Comparison of ENCODE assay signal across 2 cellular contexts in the genomic region with DNA sequence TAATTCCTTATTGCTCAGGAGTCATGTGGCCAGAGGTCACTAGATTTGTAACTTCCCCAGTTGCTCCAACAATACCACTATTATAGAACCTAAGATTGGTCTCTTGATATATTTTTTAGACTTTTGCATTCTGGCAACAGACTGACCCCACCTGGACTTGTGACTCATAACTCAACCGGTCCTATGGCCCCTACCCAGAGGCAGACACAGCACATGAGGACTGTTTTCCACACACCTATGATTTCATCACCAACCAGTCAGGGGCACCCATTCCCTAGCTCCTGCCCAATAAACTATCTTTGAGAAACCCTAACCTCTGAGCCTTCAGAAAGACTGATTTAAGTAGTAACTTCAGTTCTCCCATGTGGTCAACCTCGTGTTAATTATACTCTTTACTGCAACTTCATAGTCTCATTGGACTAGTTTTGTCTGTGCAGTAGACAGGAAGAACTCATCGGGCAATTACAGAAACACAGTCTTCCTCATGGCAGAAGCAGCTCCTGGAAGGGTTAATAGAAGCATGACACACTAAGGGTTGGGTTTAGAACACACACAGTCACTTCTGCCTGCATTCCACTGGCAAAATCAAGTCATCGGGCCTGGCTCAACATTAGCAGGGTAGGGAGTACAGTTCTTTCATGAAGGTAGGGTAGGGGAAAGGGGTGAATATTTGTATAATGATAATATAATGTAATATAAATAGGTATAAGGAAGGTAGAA.
TF ChIP-seq lines count a peak whose summit lies in the region.

No MANE protein-coding gene starts in this region.

TF ChIP-seq in IMR-90, 13 proteins besides CTCF, POLR2A, EP300 and RAD21 (continued from another document):
- TF ChIP-seq, protein P1, sequence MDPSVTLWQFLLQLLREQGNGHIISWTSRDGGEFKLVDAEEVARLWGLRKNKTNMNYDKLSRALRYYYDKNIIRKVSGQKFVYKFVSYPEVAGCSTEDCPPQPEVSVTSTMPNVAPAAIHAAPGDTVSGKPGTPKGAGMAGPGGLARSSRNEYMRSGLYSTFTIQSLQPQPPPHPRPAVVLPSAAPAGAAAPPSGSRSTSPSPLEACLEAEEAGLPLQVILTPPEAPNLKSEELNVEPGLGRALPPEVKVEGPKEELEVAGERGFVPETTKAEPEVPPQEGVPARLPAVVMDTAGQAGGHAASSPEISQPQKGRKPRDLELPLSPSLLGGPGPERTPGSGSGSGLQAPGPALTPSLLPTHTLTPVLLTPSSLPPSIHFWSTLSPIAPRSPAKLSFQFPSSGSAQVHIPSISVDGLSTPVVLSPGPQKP (IDR thresholded peaks at IDR 0.05; ENCODE audit: borderline replicate concordance, low read depth, low read length) = no peak
- TF ChIP-seq RFX5 (IDR thresholded peaks at IDR 0.05; ENCODE audit: low read depth, low read length) = no peak
- no peak for TF ChIP-seq NFE2L2 (IDR thresholded peaks at IDR 0.05; ENCODE audit: low read depth, low read length)
- TF ChIP-seq CEBPB (IDR thresholded peaks at IDR 0.05; ENCODE audit: low read depth, low read length) = no peak
- TF ChIP-seq FOS (IDR thresholded peaks at IDR 0.05; ENCODE audit: low read depth, low read length) = no peak
- TF ChIP-seq MAZ (IDR thresholded peaks at IDR 0.05; ENCODE audit: borderline replicate concordance, low read depth, low read length) = no peak
- TF ChIP-seq, protein P2, sequence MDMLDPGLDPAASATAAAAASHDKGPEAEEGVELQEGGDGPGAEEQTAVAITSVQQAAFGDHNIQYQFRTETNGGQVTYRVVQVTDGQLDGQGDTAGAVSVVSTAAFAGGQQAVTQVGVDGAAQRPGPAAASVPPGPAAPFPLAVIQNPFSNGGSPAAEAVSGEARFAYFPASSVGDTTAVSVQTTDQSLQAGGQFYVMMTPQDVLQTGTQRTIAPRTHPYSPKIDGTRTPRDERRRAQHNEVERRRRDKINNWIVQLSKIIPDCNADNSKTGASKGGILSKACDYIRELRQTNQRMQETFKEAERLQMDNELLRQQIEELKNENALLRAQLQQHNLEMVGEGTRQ (IDR thresholded peaks at IDR 0.05; ENCODE audit: low read depth, low read length) = no peak
- no peak for TF ChIP-seq SMC3 (IDR thresholded peaks at IDR 0.05; ENCODE audit: low read depth, low read length)
- TF ChIP-seq RCOR1 (IDR thresholded peaks at IDR 0.05; ENCODE audit: insufficient replicate concordance, low read length) = no peak
- TF ChIP-seq BHLHE40 (IDR thresholded peaks at IDR 0.05; ENCODE audit: low read depth, low read length) = no peak
- TF ChIP-seq MAFK (IDR thresholded peaks at IDR 0.05; ENCODE audit: low read depth, low read length) = no peak
TF ChIP-seq in IMR-90: peak in this region for 0.

TF ChIP-seq in HepG2, 621 proteins besides CTCF, POLR2A, EP300 and RAD21 (continued from another document):
- TF ChIP-seq, protein P3, sequence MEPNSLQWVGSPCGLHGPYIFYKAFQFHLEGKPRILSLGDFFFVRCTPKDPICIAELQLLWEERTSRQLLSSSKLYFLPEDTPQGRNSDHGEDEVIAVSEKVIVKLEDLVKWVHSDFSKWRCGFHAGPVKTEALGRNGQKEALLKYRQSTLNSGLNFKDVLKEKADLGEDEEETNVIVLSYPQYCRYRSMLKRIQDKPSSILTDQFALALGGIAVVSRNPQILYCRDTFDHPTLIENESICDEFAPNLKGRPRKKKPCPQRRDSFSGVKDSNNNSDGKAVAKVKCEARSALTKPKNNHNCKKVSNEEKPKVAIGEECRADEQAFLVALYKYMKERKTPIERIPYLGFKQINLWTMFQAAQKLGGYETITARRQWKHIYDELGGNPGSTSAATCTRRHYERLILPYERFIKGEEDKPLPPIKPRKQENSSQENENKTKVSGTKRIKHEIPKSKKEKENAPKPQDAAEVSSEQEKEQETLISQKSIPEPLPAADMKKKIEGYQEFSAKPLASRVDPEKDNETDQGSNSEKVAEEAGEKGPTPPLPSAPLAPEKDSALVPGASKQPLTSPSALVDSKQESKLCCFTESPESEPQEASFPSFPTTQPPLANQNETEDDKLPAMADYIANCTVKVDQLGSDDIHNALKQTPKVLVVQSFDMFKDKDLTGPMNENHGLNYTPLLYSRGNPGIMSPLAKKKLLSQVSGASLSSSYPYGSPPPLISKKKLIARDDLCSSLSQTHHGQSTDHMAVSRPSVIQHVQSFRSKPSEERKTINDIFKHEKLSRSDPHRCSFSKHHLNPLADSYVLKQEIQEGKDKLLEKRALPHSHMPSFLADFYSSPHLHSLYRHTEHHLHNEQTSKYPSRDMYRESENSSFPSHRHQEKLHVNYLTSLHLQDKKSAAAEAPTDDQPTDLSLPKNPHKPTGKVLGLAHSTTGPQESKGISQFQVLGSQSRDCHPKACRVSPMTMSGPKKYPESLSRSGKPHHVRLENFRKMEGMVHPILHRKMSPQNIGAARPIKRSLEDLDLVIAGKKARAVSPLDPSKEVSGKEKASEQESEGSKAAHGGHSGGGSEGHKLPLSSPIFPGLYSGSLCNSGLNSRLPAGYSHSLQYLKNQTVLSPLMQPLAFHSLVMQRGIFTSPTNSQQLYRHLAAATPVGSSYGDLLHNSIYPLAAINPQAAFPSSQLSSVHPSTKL (CRISPR knock-in tag; IDR thresholded peaks at IDR 0.05) = no peak
